ENCODE assay signal across 12 cellular contexts in genomic region chr17:17538417-17539391, GRCh38. TPM values are rescaled to one million over a fixed set of nuclear protein-coding genes. Genes with fewer than 3 reads are reported as not detected.
DNase-seq lines count a peak whose midpoint lies in the region; ATAC-seq, FAIRE-seq and TF ChIP-seq lines count a peak whose summit lies in the region.
"Had no signal": no experiment of that assay in that cellular context is flagged by ENCODE, and none has a peak within 500 bp of the region (broad histone marks: within the 10 kb centered on the region; RNA-seq: fewer than 3 reads in every experiment).

No MANE protein-coding gene starts in this region.

- no peaks in the 10 kb centered on the region for H3K27me3 ChIP-seq in astrocyte (ENCODE audit: insufficient read depth, low read length)
- H3K27me3 ChIP-seq: ascending aorta had no signal

- H4K20me1 ChIP-seq in astrocyte (ENCODE audit: insufficient read depth, low read length): peaks cover 21% of the 10 kb centered on the region

- no peaks in the 10 kb centered on the region for H3K36me3 ChIP-seq in astrocyte (ENCODE audit: insufficient read depth, low read length)
- H3K36me3 ChIP-seq: ascending aorta had no signal

- peak; percentile 77 for DNase-seq in DMS79 treated with DMSO at 0.1 percent for 48 hours (lab: John Stamatoyannopoulos, UW)
- DNase-seq in NCI-H2081 (lab: John Stamatoyannopoulos, UW): peak; percentile 86 to 97
- DNase-seq in astrocyte (ENCODE audit: low read depth): peak; percentile 18
- DNase-seq in myocyte (ENCODE audit: low read depth): peak; percentile 13
- no peak for DNase-seq in activated naive CD4-positive, alpha-beta T cell (lab: John Stamatoyannopoulos, UW)
- DNase-seq in activated CD4-positive, alpha-beta T cell treated with anti-CD3 and anti-CD28 coated beads for 36 hours: no peak
- no peak for DNase-seq in glutamatergic neuron
- DNase-seq: activated CD4-positive, alpha-beta T cell treated with anti-CD3 and anti-CD28 coated beads, Interleukin-2, amount 50 U/mL, for 4 hours had no signal

- H3K27me3 Mint-ChIP-seq in astrocyte (ENCODE audit: low read depth, unreplicated experiment): peaks cover 15% of the 10 kb centered on the region
- no peaks in the 10 kb centered on the region for H3K27me3 Mint-ChIP-seq in activated CD4-positive, alpha-beta T cell treated with anti-CD3 and anti-CD28 coated beads for 36 hours
- H3K27me3 Mint-ChIP-seq in glutamatergic neuron (ENCODE audit: unreplicated experiment): peaks cover 10% of the 10 kb centered on the region

- H3K4me1 ChIP-seq in astrocyte (ENCODE audit: insufficient read depth, low read length): peaks cover 4% of the 10 kb centered on the region

- no peak for FAIRE-seq in astrocyte (lab: Jason Lieb, UNC)
- FAIRE-seq: RCC 7860 had no signal

- no peak for TF ChIP-seq CTCF in astrocyte (IDR thresholded peaks at IDR 0.05; ENCODE audit: insufficient read depth, low read depth, low read length)
- no peak for TF ChIP-seq CTCF in glutamatergic neuron (IDR thresholded peaks at IDR 0.05; ENCODE audit: partially characterized antibody, unreplicated experiment)

- no peaks in the 10 kb centered on the region for H3K9me3 ChIP-seq in astrocyte (ENCODE audit: insufficient read depth, low read depth, low read length)
- H3K9me3 ChIP-seq: ascending aorta had no signal

- no peak overlapping the region for H3K4me2 ChIP-seq in astrocyte (ENCODE audit: low read length)

- H3K9me3 Mint-ChIP-seq in astrocyte (ENCODE audit: unreplicated experiment): no peaks in the 10 kb centered on the region
- no peaks in the 10 kb centered on the region for H3K9me3 Mint-ChIP-seq in activated CD4-positive, alpha-beta T cell treated with anti-CD3 and anti-CD28 coated beads for 36 hours (ENCODE audit: low read depth)
- H3K9me3 Mint-ChIP-seq in glutamatergic neuron (ENCODE audit: unreplicated experiment): peaks cover 4% of the 10 kb centered on the region

- H3K36me3 Mint-ChIP-seq in astrocyte (ENCODE audit: low read depth, unreplicated experiment) (peaks cover 2% of the 10 kb centered on the region), glutamatergic neuron (ENCODE audit: unreplicated experiment) (no peaks in the 10 kb centered on the region)
- H3K36me3 Mint-ChIP-seq in activated CD4-positive, alpha-beta T cell treated with anti-CD3 and anti-CD28 coated beads for 36 hours (ENCODE audit: low read depth): no peaks in the 10 kb centered on the region

- intact Hi-C loops in activated CD4-positive, alpha-beta T cell treated with anti-CD3 and anti-CD28 coated beads for 36 hours (cut with DNase I, micrococcal nuclease): no loop called here

- no peak overlapping the region for H2AFZ ChIP-seq in astrocyte (ENCODE audit: low read depth, low read length)

- H3K27ac Mint-ChIP-seq in astrocyte (ENCODE audit: unreplicated experiment) (no peak overlapping the region), glutamatergic neuron (ENCODE audit: unreplicated experiment) (no peak overlapping the region)
- H3K27ac Mint-ChIP-seq in activated CD4-positive, alpha-beta T cell treated with anti-CD3 and anti-CD28 coated beads for 36 hours: no peak overlapping the region

- H3K4me3 ChIP-seq in astrocyte (ENCODE audit: insufficient read depth, low read depth, low read length): no peak overlapping the region
- H3K4me3 ChIP-seq: ascending aorta had no signal

- no peak overlapping the region for H3K9ac ChIP-seq in astrocyte (ENCODE audit: low read length)

- no peak overlapping the region for H3K27ac ChIP-seq in astrocyte (ENCODE audit: low read depth, low read length)
- H3K27ac ChIP-seq: ascending aorta had no signal

- no peak overlapping the region for H3K4me3 Mint-ChIP-seq in astrocyte (ENCODE audit: unreplicated experiment)
- no peak overlapping the region for H3K4me3 Mint-ChIP-seq in activated CD4-positive, alpha-beta T cell treated with anti-CD3 and anti-CD28 coated beads for 36 hours
- H3K4me3 Mint-ChIP-seq in glutamatergic neuron (ENCODE audit: unreplicated experiment): no peak overlapping the region

- H3K4me1 Mint-ChIP-seq in astrocyte (ENCODE audit: low read depth, unreplicated experiment): peaks cover 4% of the 10 kb centered on the region
- H3K4me1 Mint-ChIP-seq in activated CD4-positive, alpha-beta T cell treated with anti-CD3 and anti-CD28 coated beads for 36 hours: no peaks in the 10 kb centered on the region
- peaks cover 10% of the 10 kb centered on the region for H3K4me1 Mint-ChIP-seq in glutamatergic neuron (ENCODE audit: low read depth, unreplicated experiment)

- CTCF ChIA-PET in activated CD4-positive, alpha-beta T cell treated with anti-CD3 and anti-CD28 coated beads for 36 hours (lab: Charles Lee): no interaction called here

- H3K79me2 ChIP-seq in astrocyte (ENCODE audit: insufficient read depth, low read length): no peaks in the 10 kb centered on the region

- no peak for ATAC-seq in activated CD4-positive, alpha-beta T cell treated with anti-CD3 and anti-CD28 coated beads for 36 hours
- no peak for ATAC-seq in HG03135 (IDR thresholded peaks at IDR 0.05; ENCODE audit: unreplicated experiment)

- POLR2A ChIA-PET in activated CD4-positive, alpha-beta T cell treated with anti-CD3 and anti-CD28 coated beads for 36 hours (lab: Charles Lee): interaction anchor here (0.6 kb wide), 1 partner anchor 512 kb away, joined by 3 read pairs; no protein-coding TSS in a partner anchor

RNA-seq across cellular contexts. Expression of gene RASD1, which starts 42.5 kb away (rescaled TPM):
- total RNA-seq in astrocyte (0.48 and 0.77 TPM in 2 replicates), myocyte (0.94 and 2.7 TPM in 2 replicates), glutamatergic neuron (ENCODE audit: unreplicated experiment) (140 TPM)
- polyA plus RNA-seq in myocyte (2012): 0.57 TPM
- total RNA-seq in activated CD4-positive, alpha-beta T cell treated with anti-CD3 and anti-CD28 coated beads for 36 hours: under 1 TPM; 0.18 to 0.21 TPM
- total RNA-seq: G401 had no signal

RNA-seq across cellular contexts. Expression of gene PEMT, which starts 52.8 kb away (rescaled TPM):
- total RNA-seq in astrocyte (19.5 and 25.4 TPM in 2 replicates), myocyte (36.6 and 40.3 TPM in 2 replicates), glutamatergic neuron (ENCODE audit: unreplicated experiment) (24.0 TPM)
- 32.7 TPM for polyA plus RNA-seq in myocyte (2012)
- 10 to 100 TPM; 30.4 to 32.3 TPM for total RNA-seq in activated CD4-positive, alpha-beta T cell treated with anti-CD3 and anti-CD28 coated beads for 36 hours

Comparison
In these comparisons a context has a peak if more than half of its experiments do, and no peak if none do; other contexts are left out.
1. DNase-seq: peak in DMS79 treated with DMSO at 0.1 percent for 48 hours (single experiment), NCI-H2081 (2 of 2), astrocyte (single experiment) and myocyte (single experiment); none in activated naive CD4-positive, alpha-beta T cell (0 of 4), activated CD4-positive, alpha-beta T cell treated with anti-CD3 and anti-CD28 coated beads for 36 hours (single experiment) and glutamatergic neuron (single experiment).
2. RNA of gene RASD1, which starts 42.5 kb away (total RNA-seq): 140 TPM in glutamatergic neuron (single experiment); 0.94 to 2.7 TPM in myocyte, 0.48 to 0.77 TPM in astrocyte and 0.18 to 0.21 TPM in activated CD4-positive, alpha-beta T cell treated with anti-CD3 and anti-CD28 coated beads for 36 hours; every median in the first group is over 10 times any median in the second.